9 cellular contexts compared by ENCODE assay signal in genomic region chr7:27200761-27201230, GRCh38. TPM values are rescaled to one million over a fixed set of nuclear protein-coding genes. Genes with fewer than 3 reads are reported as not detected.
DNase-seq lines count a peak whose midpoint lies in the region; ATAC-seq and TF ChIP-seq lines count a peak whose summit lies in the region.
"Had no signal": no experiment of that assay in that cellular context is flagged by ENCODE, and none has a peak within 500 bp of the region (broad histone marks: within the 10 kb centered on the region; RNA-seq: fewer than 3 reads in every experiment).

No MANE protein-coding gene starts in this region.

- H3K4me3 ChIP-seq in heart left ventricle (peak overlapping the region in 8 of 12 donors; percentile 6 to 47 (median 37)), right cardiac atrium (ENCODE audit: low read length) (no peak overlapping the region), lower lobe of right lung (peak overlapping the region; percentile 37)

- H3K36me3 Mint-ChIP-seq in activated B cell treated with CpG ODN at 0.5 μM for 24 hours (ENCODE audit: low read depth), result no peaks in the 10 kb centered on the region

- H3K9me3 Mint-ChIP-seq in activated B cell treated with CpG ODN at 0.5 μM for 24 hours, result no peaks in the 10 kb centered on the region

- DNase-seq in heart left ventricle (no peak), right cardiac atrium (no peak), activated B cell treated with CpG ODN at 0.5 μM for 24 hours (no peak), lower lobe of right lung (no peak), NCI-H1048 (lab: John Stamatoyannopoulos, UW) (no peak)

- H3K4me1 ChIP-seq in heart left ventricle (peaks cover 4 to 50% (median 21%) of the 10 kb centered on the region in 12 donors), right cardiac atrium (ENCODE audit: control insufficient read depth, insufficient read depth, low read length) (peaks cover 2% of the 10 kb centered on the region), lower lobe of right lung (peaks cover 39% of the 10 kb centered on the region)

- POLR2A ChIA-PET in activated B cell treated with CpG ODN at 0.5 μM for 24 hours (lab: Charles Lee), result no interaction called here

- intact Hi-C loops in heart left ventricle (cut with DNase I) (loop anchor here in 5 of 10 donors (5.0 to 10.0 kb wide), 4 partner anchors 374 to 722 kb away; no protein-coding TSS in a partner anchor), right cardiac atrium (cut with DNase I) (loop anchor here in 2 of 4 donors (10.0 kb wide), 2 partner anchors 724 to 814 kb away; no protein-coding TSS in a partner anchor), activated B cell treated with CpG ODN at 0.5 μM for 24 hours (cut with micrococcal nuclease) (loop anchor here (2.0 kb wide), 1 partner anchor 16 kb away; the partner anchor contains the start of gene HOXA11), lower lobe of right lung (cut with DNase I) (no loop called here)

- H3K4me3 Mint-ChIP-seq in activated B cell treated with CpG ODN at 0.5 μM for 24 hours, result peak overlapping the region; percentile 76

- CTCF ChIA-PET in activated B cell treated with CpG ODN at 0.5 μM for 24 hours (lab: Charles Lee), result interaction anchor here (1.1 kb wide), 2 partner anchors 19 to 39 kb away, joined by 3 read pairs; no protein-coding TSS in a partner anchor

- peaks cover 31% of the 10 kb centered on the region for H3K4me1 Mint-ChIP-seq in activated B cell treated with CpG ODN at 0.5 μM for 24 hours

- no peak overlapping the region for H3K27ac Mint-ChIP-seq in activated B cell treated with CpG ODN at 0.5 μM for 24 hours

- H3K36me3 ChIP-seq in heart left ventricle, result no peaks in the 10 kb centered on the region
- no peaks in the 10 kb centered on the region for H3K36me3 ChIP-seq in lower lobe of right lung

- no peak for TF ChIP-seq POLR2A in heart left ventricle (IDR thresholded peaks at IDR 0.05)

- H3K27me3 ChIP-seq in heart left ventricle, result peaks cover 86 to 97% (median 92%) of the 10 kb centered on the region in 9 donors
- H3K27me3 ChIP-seq in right cardiac atrium (ENCODE audit: control insufficient read depth, insufficient read depth), result no peaks in the 10 kb centered on the region
- peaks cover 94% of the 10 kb centered on the region for H3K27me3 ChIP-seq in lower lobe of right lung (ENCODE audit: low read depth)

- H3K9me3 ChIP-seq in heart left ventricle (no peaks in the 10 kb centered on the region), right cardiac atrium (ENCODE audit: control insufficient read depth, low read length) (no peaks in the 10 kb centered on the region), lower lobe of right lung (no peaks in the 10 kb centered on the region)

- ATAC-seq in heart left ventricle, result no peak
- no peak for ATAC-seq in right cardiac atrium
- ATAC-seq in activated B cell treated with CpG ODN at 0.5 μM for 24 hours (ENCODE audit: low read depth), result no peak
- ATAC-seq in lower lobe of right lung, result peak in 1 of 2 donors; percentile 19
- ATAC-seq in GM18502 (IDR thresholded peaks at IDR 0.05; ENCODE audit: poor library complexity, unreplicated experiment), result no peak
- no peak for ATAC-seq in GM21825 (IDR thresholded peaks at IDR 0.05; ENCODE audit: unreplicated experiment)
- no peak for ATAC-seq in HG02763 (IDR thresholded peaks at IDR 0.05; ENCODE audit: unreplicated experiment)

- WGBS in heart left ventricle, 4 donors, result 9 to 12% (median 11%) methylated on average over 9 of the region's 9 CpGs
- 11% methylated on average over 9 of the region's 9 CpGs for WGBS in right cardiac atrium

- peaks cover 70% of the 10 kb centered on the region for H3K27me3 Mint-ChIP-seq in activated B cell treated with CpG ODN at 0.5 μM for 24 hours

- H3K27ac ChIP-seq in heart left ventricle (peak overlapping the region in 1 of 12 donors; percentile 66), right cardiac atrium (ENCODE audit: low read length) (no peak overlapping the region), lower lobe of right lung (no peak overlapping the region)

- TF ChIP-seq CTCF in heart left ventricle (IDR thresholded peaks at IDR 0.05), result no peak
- no peak for TF ChIP-seq CTCF in activated B cell treated with CpG ODN at 0.5 μM for 24 hours (IDR thresholded peaks at IDR 0.05)
- TF ChIP-seq CTCF in lower lobe of right lung (IDR thresholded peaks at IDR 0.05), result no peak

RNA-seq across cellular contexts. Expression of gene HOXA13, which starts 0.9 kb away (rescaled TPM):
- total RNA-seq in heart left ventricle (not detected), right cardiac atrium (not detected), activated B cell treated with CpG ODN at 0.5 μM for 24 hours (not detected in 2 replicates), lower lobe of right lung (not detected)
- polyA plus RNA-seq in heart left ventricle (not detected), right cardiac atrium (not detected)
- total RNA-seq: fibroblast of lung had no signal
- polyA plus RNA-seq: fibroblast of lung had no signal

RNA-seq across cellular contexts. Expression of gene HOXA11, which starts 15.8 kb away (rescaled TPM):
- not detected for total RNA-seq in heart left ventricle
- not detected for polyA plus RNA-seq in heart left ventricle
- not detected for total RNA-seq in right cardiac atrium
- polyA plus RNA-seq in right cardiac atrium, result not detected
- total RNA-seq in activated B cell treated with CpG ODN at 0.5 μM for 24 hours, result not detected in 2 replicates
- total RNA-seq in lower lobe of right lung, result not detected
- total RNA-seq: fibroblast of lung had no signal

RNA-seq across cellular contexts. Expression of gene HOXA10, which starts 26.7 kb away (rescaled TPM):
- total RNA-seq in heart left ventricle, result under 1 TPM in 2 of 9 donors, not detected in 7; 0.18 to 0.36 TPM
- polyA plus RNA-seq in heart left ventricle, result under 1 TPM in 1 of 2 donors, not detected in 1; 0.06 TPM
- not detected for total RNA-seq in right cardiac atrium
- not detected for polyA plus RNA-seq in right cardiac atrium
- total RNA-seq in activated B cell treated with CpG ODN at 0.5 μM for 24 hours, result 0.24 TPM in 1 of 2 replicates, not detected in the other
- total RNA-seq in lower lobe of right lung, result 0.38 TPM

RNA-seq across cellular contexts. Expression of gene HOXA9, which starts 35.5 kb away (rescaled TPM):
- total RNA-seq in heart left ventricle (under 1 TPM in 1 of 9 donors, not detected in 8; 0.29 TPM), right cardiac atrium (not detected), activated B cell treated with CpG ODN at 0.5 μM for 24 hours (not detected in 2 replicates), lower lobe of right lung (1.7 TPM)
- polyA plus RNA-seq in heart left ventricle (not detected), right cardiac atrium (not detected)
- total RNA-seq: fibroblast of lung had no signal

RNA-seq across cellular contexts. Expression of gene EVX1, which starts 41.8 kb away (rescaled TPM):
- total RNA-seq in heart left ventricle (not detected), right cardiac atrium (not detected), activated B cell treated with CpG ODN at 0.5 μM for 24 hours (not detected in 2 replicates), lower lobe of right lung (not detected)
- polyA plus RNA-seq in heart left ventricle (not detected), right cardiac atrium (0.05 TPM)
- total RNA-seq: fibroblast of lung had no signal
- polyA plus RNA-seq: fibroblast of lung had no signal
